In genomic region chr11:121538054-121538453, GRCh38 we compare ENCODE assay signal across 12 cellular contexts.
DNase-seq lines count a peak whose midpoint lies in the region; ATAC-seq lines count a peak whose summit lies in the region.
"Had no signal": no experiment of that assay in that cellular context is flagged by ENCODE, and none has a peak within 500 bp of the region (broad histone marks: within the 10 kb centered on the region; RNA-seq: fewer than 3 reads in every experiment).

No MANE protein-coding gene starts in this region.

- ATAC-seq in GM21717 (IDR thresholded peaks at IDR 0.05; ENCODE audit: unreplicated experiment) (peak; percentile 67), HG03520 (IDR thresholded peaks at IDR 0.05; ENCODE audit: unreplicated experiment) (peak; percentile 55)
- peak; percentile 29 for ATAC-seq in stimulated activated naive CD8-positive, alpha-beta T cell treated with anti-CD3 and anti-CD28 coated beads, Interleukin-15, amount 100 ng/mL, for 72 hours

- peaks cover 19% of the 10 kb centered on the region for H3K36me3 Mint-ChIP-seq in activated T-helper 1 cell treated with anti-CD3 and anti-CD28 coated beads, Interleukin-12 subunit alpha, Interleukin-12 subunit beta, Interleukin-2, Interleukin-4 antibody, amounts not matched to agents 30 ng/mL and 10 ng/mL and 1 ng/mL, durations not matched to agents 14 hours and 24 hours and 36 hours (ENCODE audit: low read depth)
- H3K36me3 Mint-ChIP-seq: IgD-negative memory B cell had no signal

- peak; percentile 11 for DNase-seq in stimulated activated naive CD4-positive, alpha-beta T cell treated with Interleukin-2 at 50 U/mL for 16 hours (lab: John Stamatoyannopoulos, UW)
- DNase-seq in stimulated activated naive CD4-positive, alpha-beta T cell (lab: John Stamatoyannopoulos, UW): no peak
- DNase-seq in stimulated activated naive CD8-positive, alpha-beta T cell treated with anti-CD3 and anti-CD28 coated beads, Interleukin-15, amount 100 ng/mL, for 72 hours: no peak
- no peak for DNase-seq in activated T-helper 1 cell treated with anti-CD3 and anti-CD28 coated beads, Interleukin-12 subunit alpha, Interleukin-12 subunit beta, Interleukin-2, Interleukin-4 antibody, amounts not matched to agents 30 ng/mL and 10 ng/mL and 1 ng/mL, durations not matched to agents 14 hours and 24 hours and 36 hours (ENCODE audit: low spot score)
- DNase-seq in DMS 273 (lab: John Stamatoyannopoulos, UW; ENCODE audit: unreplicated experiment) (no peak), NCI-H2196 (lab: John Stamatoyannopoulos, UW; ENCODE audit: unreplicated experiment) (no peak)
- DNase-seq: activated CD8-positive, alpha-beta memory T cell treated with anti-CD3 and anti-CD28 coated beads, Interleukin-2, amount 50 U/mL, for 4 hours; NCI-H510A; SW 1271 had no signal

- H3K27ac Mint-ChIP-seq in stimulated activated naive CD8-positive, alpha-beta T cell treated with anti-CD3 and anti-CD28 coated beads, Interleukin-15, amount 100 ng/mL, for 72 hours: no peak overlapping the region
- H3K27ac Mint-ChIP-seq in activated T-helper 1 cell treated with anti-CD3 and anti-CD28 coated beads, Interleukin-12 subunit alpha, Interleukin-12 subunit beta, Interleukin-2, Interleukin-4 antibody, amounts not matched to agents 30 ng/mL and 10 ng/mL and 1 ng/mL, durations not matched to agents 14 hours and 24 hours and 36 hours: no peak overlapping the region
- H3K27ac Mint-ChIP-seq: IgD-negative memory B cell had no signal

- H3K27me3 Mint-ChIP-seq in stimulated activated naive CD8-positive, alpha-beta T cell treated with anti-CD3 and anti-CD28 coated beads, Interleukin-15, amount 100 ng/mL, for 72 hours: no peaks in the 10 kb centered on the region
- no peaks in the 10 kb centered on the region for H3K27me3 Mint-ChIP-seq in activated T-helper 1 cell treated with anti-CD3 and anti-CD28 coated beads, Interleukin-12 subunit alpha, Interleukin-12 subunit beta, Interleukin-2, Interleukin-4 antibody, amounts not matched to agents 30 ng/mL and 10 ng/mL and 1 ng/mL, durations not matched to agents 14 hours and 24 hours and 36 hours (ENCODE audit: insufficient read depth)

- no peaks in the 10 kb centered on the region for H3K9me3 Mint-ChIP-seq in stimulated activated naive CD8-positive, alpha-beta T cell treated with anti-CD3 and anti-CD28 coated beads, Interleukin-15, amount 100 ng/mL, for 72 hours
- H3K9me3 Mint-ChIP-seq in activated T-helper 1 cell treated with anti-CD3 and anti-CD28 coated beads, Interleukin-12 subunit alpha, Interleukin-12 subunit beta, Interleukin-2, Interleukin-4 antibody, amounts not matched to agents 30 ng/mL and 10 ng/mL and 1 ng/mL, durations not matched to agents 14 hours and 24 hours and 36 hours: no peaks in the 10 kb centered on the region
- H3K9me3 Mint-ChIP-seq: IgD-negative memory B cell had no signal

- no peak overlapping the region for H3K4me3 Mint-ChIP-seq in stimulated activated naive CD8-positive, alpha-beta T cell treated with anti-CD3 and anti-CD28 coated beads, Interleukin-15, amount 100 ng/mL, for 72 hours
- H3K4me3 Mint-ChIP-seq in activated T-helper 1 cell treated with anti-CD3 and anti-CD28 coated beads, Interleukin-12 subunit alpha, Interleukin-12 subunit beta, Interleukin-2, Interleukin-4 antibody, amounts not matched to agents 30 ng/mL and 10 ng/mL and 1 ng/mL, durations not matched to agents 14 hours and 24 hours and 36 hours: no peak overlapping the region

- H3K4me1 Mint-ChIP-seq in stimulated activated naive CD8-positive, alpha-beta T cell treated with anti-CD3 and anti-CD28 coated beads, Interleukin-15, amount 100 ng/mL, for 72 hours: peaks cover 76% of the 10 kb centered on the region
- peaks cover 22% of the 10 kb centered on the region for H3K4me1 Mint-ChIP-seq in activated T-helper 1 cell treated with anti-CD3 and anti-CD28 coated beads, Interleukin-12 subunit alpha, Interleukin-12 subunit beta, Interleukin-2, Interleukin-4 antibody, amounts not matched to agents 30 ng/mL and 10 ng/mL and 1 ng/mL, durations not matched to agents 14 hours and 24 hours and 36 hours (ENCODE audit: low read depth)

- intact Hi-C loops in activated T-helper 1 cell treated with anti-CD3 and anti-CD28 coated beads, Interleukin-12 subunit alpha, Interleukin-12 subunit beta, Interleukin-2, Interleukin-4 antibody, amounts not matched to agents 30 ng/mL and 10 ng/mL and 1 ng/mL, durations not matched to agents 14 hours and 24 hours and 36 hours (cut with micrococcal nuclease): loop anchor here (5.0 kb wide), 1 partner anchor 86 kb away; the partner anchor contains the start of genes SORL1 and SORL1-AS1
